Comparison of ENCODE assay signal across 16 cellular contexts in genomic region chr6:111920581-111920980, GRCh38. TPM values are rescaled to one million over a fixed set of nuclear protein-coding genes. Genes with fewer than 3 reads are reported as not detected.
A peak's percentile ranks its signal among the peaks of the same experiment; 100 is the strongest.
DNase-seq lines count a peak whose midpoint lies in the region; ATAC-seq and TF ChIP-seq lines count a peak whose summit lies in the region.
"Had no signal": no experiment of that assay in that cellular context is flagged by ENCODE, and none has a peak within 500 bp of the region (broad histone marks: within the 10 kb centered on the region; RNA-seq: fewer than 3 reads in every experiment).

No MANE protein-coding gene starts in this region.

- H3K4ac ChIP-seq in H9 (ENCODE audit: low read depth, low read length) = no peak overlapping the region
- no peak overlapping the region for H3K4ac ChIP-seq in mesendoderm (ENCODE audit: low read depth, low read length)

- no peaks in the 10 kb centered on the region for H4K20me1 ChIP-seq in H9 (ENCODE audit: control insufficient read depth, insufficient read depth, insufficient read length)

- H3K27ac ChIP-seq in H9 (ENCODE audit: insufficient read length, low read depth, low read length) (no peak overlapping the region), HUES64 (ENCODE audit: low read depth, low read length) (peak overlapping the region; percentile 48; the same call in 1 of the 2 replicates), endodermal cell (ENCODE audit: low read depth, low read length) (peak overlapping the region; percentile 76), mesendoderm (ENCODE audit: low read depth, low read length) (no peak overlapping the region), ascending aorta (no peak overlapping the region)

- no peak overlapping the region for H2BK12ac ChIP-seq in H9 (ENCODE audit: insufficient read length, low read depth, low read length)

- H3K9me3 Mint-ChIP-seq in H9 (no peaks in the 10 kb centered on the region), endodermal cell (no peaks in the 10 kb centered on the region), CD14-positive monocyte (peaks cover 0 to 3% (median 0%) of the 10 kb centered on the region in 7 donors)

- no peak for ATAC-seq in HG03342 (IDR thresholded peaks at IDR 0.05; ENCODE audit: unreplicated experiment)
- ATAC-seq: HepG2 had no signal

- H3K27ac Mint-ChIP-seq in H9 (peak overlapping the region; percentile 32 to 95 (median 64); a peak in 6 of 7 replicates), endodermal cell (no peak overlapping the region), CD14-positive monocyte (peak overlapping the region in 2 of 7 donors; percentile 2 to 53)

- H4K5ac ChIP-seq in H9 (ENCODE audit: insufficient read length, low read depth, low read length) (no peak overlapping the region), mesendoderm (ENCODE audit: low read length) (no peak overlapping the region)

- H3K36me3 ChIP-seq in HUES64 (ENCODE audit: insufficient read depth, low read length) (no peaks in the 10 kb centered on the region), endodermal cell (ENCODE audit: control insufficient read depth, insufficient read depth, low read length) (no peaks in the 10 kb centered on the region), mesendoderm (ENCODE audit: control insufficient read depth, insufficient read depth, low read length) (no peaks in the 10 kb centered on the region), ascending aorta (no peaks in the 10 kb centered on the region)

- no peak overlapping the region for H3T11ph ChIP-seq in H9 (ENCODE audit: low read length)

- no peak overlapping the region for H3K4me3 ChIP-seq in HUES64 (ENCODE audit: low read length)
- H3K4me3 ChIP-seq in endodermal cell (ENCODE audit: low read length) = no peak overlapping the region
- H3K4me3 ChIP-seq in mesendoderm (ENCODE audit: low read length) = no peak overlapping the region
- H3K4me3 ChIP-seq in ascending aorta = no peak overlapping the region

- H3K36me3 Mint-ChIP-seq in H9 (ENCODE audit: insufficient read depth in 1 of 3, low read depth in 3 of 3) = no peaks in the 10 kb centered on the region
- H3K36me3 Mint-ChIP-seq in endodermal cell (ENCODE audit: low read depth) = no peaks in the 10 kb centered on the region
- no peaks in the 10 kb centered on the region for H3K36me3 Mint-ChIP-seq in CD14-positive monocyte

- H3K23me2 ChIP-seq in H9 (ENCODE audit: insufficient read length, low read depth, low read length, poor library complexity, severe bottlenecking) = no peaks in the 10 kb centered on the region

- intact Hi-C loops in CD14-positive monocyte (cut with micrococcal nuclease) (loop anchor here in 1 of 2 donors (5.0 kb wide), 1 partner anchor 33 kb away; no protein-coding TSS in a partner anchor), ascending aorta (cut with DNase I) (no loop called here)

- no peak overlapping the region for H2AFZ ChIP-seq in H9 (ENCODE audit: low read length)

- H2BK20ac ChIP-seq in H9 (ENCODE audit: low read depth, low read length, poor library complexity, severe bottlenecking) = no peak overlapping the region

- H4K8ac ChIP-seq in H9 (replicated peaks; ENCODE audit: insufficient read length, low read depth, low read length) (no peak overlapping the region), mesendoderm (ENCODE audit: low read depth, low read length) (no peak overlapping the region)

- H3K23ac ChIP-seq in H9 (ENCODE audit: insufficient read length, low read depth, low read length) (no peak overlapping the region), mesendoderm (ENCODE audit: low read length) (no peak overlapping the region)

- H3K14ac ChIP-seq in H9 (ENCODE audit: insufficient read depth, low read length) = no peak overlapping the region

- H3K79me2 ChIP-seq in H9 (ENCODE audit: insufficient read depth, low read length) (no peaks in the 10 kb centered on the region), mesendoderm (ENCODE audit: control insufficient read depth, insufficient read depth, low read length) (no peaks in the 10 kb centered on the region)

- DNase-seq in H9 (no peak), endodermal cell (no peak), mesendoderm (no peak), CD14-positive monocyte (ENCODE audit: low spot score) (no peak), ascending aorta (ENCODE audit: low spot score in 2 of 2) (no peak)
- DNase-seq: ACHN, C1 segment of cervical spinal cord, DMS79 treated with DMSO at 0.1 percent for 48 hours, KBM-7, NCI-H1930, NCI-H526 treated with DMSO at 0.1 percent for 48 hours, RPMI8226, SIG-M5 had no signal

- H3K56ac ChIP-seq in H9 (ENCODE audit: insufficient read length, low read depth, low read length) (no peak overlapping the region), mesendoderm (ENCODE audit: low read length) (no peak overlapping the region)

- H2BK5ac ChIP-seq in H9 (ENCODE audit: insufficient read length, low read length) = no peak overlapping the region
- no peak overlapping the region for H2BK5ac ChIP-seq in mesendoderm (ENCODE audit: low read length)

- H3K9ac ChIP-seq in H9 (ENCODE audit: extremely low read depth, insufficient read length, low read length) = no peak overlapping the region
- H3K9ac ChIP-seq in HUES64 (ENCODE audit: low read depth, low read length) = no peak overlapping the region; the same call in 1 of the 2 replicates
- H3K9ac ChIP-seq in endodermal cell (ENCODE audit: extremely low read depth, low read length, poor library complexity, severe bottlenecking) = no peak overlapping the region
- H3K9ac ChIP-seq in mesendoderm (ENCODE audit: low read length) = no peak overlapping the region

- no CpG with 5 or more reads among the region's 7 CpGs for WGBS in H9 (ENCODE audit: extremely low coverage, insufficient read length, low lambda C conversion rate)
- WGBS in HUES64 = 61% methylated on average over 7 of the region's 7 CpGs
- WGBS in endodermal cell (ENCODE audit: insufficient coverage in 1 of 2, insufficient read length in 1 of 2), 2 experiments = 84 to 86% methylated on average over 4 to 7 of the region's 7 CpGs
- no CpG with 5 or more reads among the region's 7 CpGs for WGBS in mesendoderm (ENCODE audit: extremely low coverage, insufficient coverage, low lambda C conversion rate)

- no peak overlapping the region for H4K91ac ChIP-seq in H9 (ENCODE audit: insufficient read length, low read depth, low read length)

- H3K27me3 Mint-ChIP-seq in H9 (ENCODE audit: low read depth) = peaks cover 4% of the 10 kb centered on the region
- peaks cover 19% of the 10 kb centered on the region for H3K27me3 Mint-ChIP-seq in endodermal cell (ENCODE audit: insufficient read depth)
- peaks cover 0 to 2% (median 1%) of the 10 kb centered on the region in 3 donors for H3K27me3 Mint-ChIP-seq in CD14-positive monocyte (ENCODE audit: low read depth in 3 of 3)

- H2AK5ac ChIP-seq in H9 (ENCODE audit: insufficient read length, low read length) = no peak overlapping the region
- H2AK5ac ChIP-seq in mesendoderm (ENCODE audit: low read length) = no peak overlapping the region

- H2BK120ac ChIP-seq in H9 (ENCODE audit: low read depth, low read length, poor library complexity, severe bottlenecking) = no peak overlapping the region
- no peak overlapping the region for H2BK120ac ChIP-seq in mesendoderm (ENCODE audit: low read depth, low read length)

- H3K4me2 ChIP-seq in H9 (ENCODE audit: insufficient read depth, insufficient read length, low read length) (no peak overlapping the region), mesendoderm (ENCODE audit: low read length) (no peak overlapping the region)

- no peaks in the 10 kb centered on the region for H3K79me1 ChIP-seq in H9 (ENCODE audit: insufficient read depth, low read depth, low read length, poor library complexity, severe bottlenecking)
- H3K79me1 ChIP-seq in mesendoderm (ENCODE audit: low read length) = no peaks in the 10 kb centered on the region

- peaks cover 34 to 42% of the 10 kb centered on the region in 2 experiments for H3K4me1 Mint-ChIP-seq in H9
- peaks cover 34% of the 10 kb centered on the region for H3K4me1 Mint-ChIP-seq in endodermal cell
- H3K4me1 Mint-ChIP-seq in CD14-positive monocyte = peaks cover 53% of the 10 kb centered on the region

- H2BK15ac ChIP-seq in H9 (ENCODE audit: low read depth, low read length) (no peak overlapping the region), mesendoderm (replicated peaks; ENCODE audit: low read depth) (no peak overlapping the region)

- no peak overlapping the region for H3K18ac ChIP-seq in H9 (ENCODE audit: insufficient read length, low read depth, low read length)
- H3K18ac ChIP-seq in mesendoderm (ENCODE audit: low read length) = peak overlapping the region; percentile 8

- peak overlapping the region in 1 of 2 experiments; percentile 12; a peak in 1 of 5 replicates for H3K4me3 Mint-ChIP-seq in H9
- H3K4me3 Mint-ChIP-seq in endodermal cell = no peak overlapping the region
- H3K4me3 Mint-ChIP-seq in CD14-positive monocyte = no peak overlapping the region

- TF ChIP-seq CTCF in H9 (conservative IDR thresholded peaks at IDR 0.05) = no peak
- TF ChIP-seq CTCF in endodermal cell (conservative IDR thresholded peaks at IDR 0.05) = no peak
- TF ChIP-seq CTCF in CD14-positive monocyte (IDR thresholded peaks at IDR 0.05) = no peak
- no peak for TF ChIP-seq CTCF in ascending aorta (IDR thresholded peaks at IDR 0.05)

- no peaks in the 10 kb centered on the region for H3K9me3 ChIP-seq in H9 (ENCODE audit: control insufficient read depth, low read depth, low read length)
- H3K9me3 ChIP-seq in HUES64 (ENCODE audit: insufficient read depth, low read depth, low read length) = no peaks in the 10 kb centered on the region
- no peaks in the 10 kb centered on the region for H3K9me3 ChIP-seq in endodermal cell (ENCODE audit: control insufficient read depth, low read length)
- no peaks in the 10 kb centered on the region for H3K9me3 ChIP-seq in ascending aorta

- no peaks in the 10 kb centered on the region for H3K27me3 ChIP-seq in H9 (ENCODE audit: insufficient read depth, low read length)
- H3K27me3 ChIP-seq in HUES64 (ENCODE audit: insufficient read depth, low read length) = no peaks in the 10 kb centered on the region
- no peaks in the 10 kb centered on the region for H3K27me3 ChIP-seq in endodermal cell (ENCODE audit: control insufficient read depth, insufficient read depth, low read length, poor library complexity, severe bottlenecking)
- no peaks in the 10 kb centered on the region for H3K27me3 ChIP-seq in mesendoderm (ENCODE audit: insufficient read depth, low read length, poor library complexity)
- no peaks in the 10 kb centered on the region for H3K27me3 ChIP-seq in ascending aorta

- H3K4me1 ChIP-seq in H9 (ENCODE audit: insufficient read depth, low read length) = peaks cover 7% of the 10 kb centered on the region; the same call in 1 of the 2 replicates
- peaks cover 36% of the 10 kb centered on the region for H3K4me1 ChIP-seq in HUES64 (ENCODE audit: insufficient read depth, low read length)
- peaks cover 13% of the 10 kb centered on the region for H3K4me1 ChIP-seq in endodermal cell (ENCODE audit: control insufficient read depth, insufficient read depth, low read length)
- H3K4me1 ChIP-seq in mesendoderm (ENCODE audit: control insufficient read depth, low read depth, low read length) = peaks cover 2% of the 10 kb centered on the region
- H3K4me1 ChIP-seq in ascending aorta = no peaks in the 10 kb centered on the region

RNA-seq across cellular contexts. Expression of gene FYN, which starts 47.3 kb away (rescaled TPM):
- 63.3 and 64.8 TPM in 2 replicates for total RNA-seq in H9 (2021)
- 68.1 TPM for polyA plus RNA-seq in HUES64 (2013, experiment 1 of 2)
- polyA plus RNA-seq in HUES64 (2013, experiment 2 of 2) = 68.6 TPM
- total RNA-seq in endodermal cell = 10 to 100 TPM; 70.0 to 96.4 TPM
- polyA plus RNA-seq in endodermal cell (2013, experiment 1 of 2) = 154 TPM
- polyA plus RNA-seq in endodermal cell (2013, experiment 2 of 2) = 130 TPM
- polyA plus RNA-seq in mesendoderm (2013, experiment 1 of 2) = 58.5 TPM
- 59.6 TPM for polyA plus RNA-seq in mesendoderm (2013, experiment 2 of 2)
- 100 to 1,000 TPM in 1 of 2 donors, 10 to 100 TPM in 1; 88.4 to 114 TPM for polyA plus RNA-seq in CD14-positive monocyte
- 141 TPM for total RNA-seq in ascending aorta

Comparison
In these comparisons a context has a peak if more than half of its experiments do, and no peak if none do; other contexts are left out.
1. H3K27ac ChIP-seq: peak in HUES64 (single experiment) and endodermal cell (single experiment); none in H9 (single experiment), mesendoderm (single experiment) and ascending aorta (0 of 2).